ENCODE assay signal across 2 cellular contexts in genomic region chr16:73019456-73020362, GRCh38.
TF ChIP-seq lines count a peak whose summit lies in the region.

No MANE protein-coding gene starts in this region.

TF ChIP-seq in IMR-90, 13 proteins besides CTCF, POLR2A, EP300 and RAD21 (continued from another document):
- no peak for TF ChIP-seq USF2 (IDR thresholded peaks at IDR 0.05; ENCODE audit: low read depth, low read length)
- TF ChIP-seq FOS (IDR thresholded peaks at IDR 0.05; ENCODE audit: low read depth, low read length): peak; percentile 79
TF ChIP-seq in IMR-90: peak in this region for 3.

TF ChIP-seq in WTC11, 78 proteins besides CTCF, POLR2A, EP300 and RAD21 (continued from another document):
- TF ChIP-seq PRDM15 (CRISPR knock-in tag; IDR thresholded peaks at IDR 0.05) (no peak), TP53 (CRISPR knock-in tag; IDR thresholded peaks at IDR 0.05) (no peak), CREM (CRISPR knock-in tag; IDR thresholded peaks at IDR 0.05) (no peak), FOXP1 (CRISPR knock-in tag; IDR thresholded peaks at IDR 0.05; ENCODE audit: borderline replicate concordance) (no peak), HMGA2 (CRISPR knock-in tag; IDR thresholded peaks at IDR 0.05) (no peak), MLX (CRISPR knock-in tag; IDR thresholded peaks at IDR 0.05) (no peak), ZNF281 (CRISPR knock-in tag; IDR thresholded peaks at IDR 0.05) (no peak), E2F5 (CRISPR knock-in tag; IDR thresholded peaks at IDR 0.05) (no peak), AR (CRISPR knock-in tag; IDR thresholded peaks at IDR 0.05) (no peak), TEAD4 (CRISPR knock-in tag; IDR thresholded peaks at IDR 0.05) (no peak), ERG (CRISPR knock-in tag; IDR thresholded peaks at IDR 0.05) (no peak), IRF1 (CRISPR knock-in tag; IDR thresholded peaks at IDR 0.05) (no peak), JAZF1 (CRISPR knock-in tag; IDR thresholded peaks at IDR 0.05) (no peak), ZBTB21 (CRISPR knock-in tag; IDR thresholded peaks at IDR 0.05; ENCODE audit: borderline replicate concordance) (no peak), ZNF512 (CRISPR knock-in tag; IDR thresholded peaks at IDR 0.05; ENCODE audit: borderline replicate concordance) (no peak), E2F1 (CRISPR knock-in tag; IDR thresholded peaks at IDR 0.05) (no peak)
